In the genomic region with DNA sequence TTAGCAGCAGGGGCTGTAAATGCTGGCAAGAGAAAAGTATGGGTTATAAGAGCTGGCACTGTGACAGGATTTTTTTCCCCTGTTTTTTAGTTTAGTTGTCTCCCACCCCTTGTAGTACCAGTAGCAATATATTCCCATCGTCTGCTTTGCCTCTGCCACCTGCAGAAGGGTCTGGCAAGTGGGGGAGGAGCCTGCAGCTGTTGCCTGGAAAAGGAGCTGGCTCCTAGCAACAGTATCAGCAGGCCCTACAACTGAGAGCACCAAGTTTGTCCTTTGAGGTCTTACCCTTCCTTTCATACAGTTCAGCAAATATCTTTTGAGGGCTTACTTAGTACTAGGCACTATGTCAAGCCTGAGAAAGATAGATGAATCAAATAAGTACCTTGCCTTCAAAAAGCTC, we compare ENCODE assay signal across 17 cellular contexts. TPM values are rescaled to one million over a fixed set of nuclear protein-coding genes. Genes with fewer than 3 reads are reported as not detected.
DNase-seq lines count a peak whose midpoint lies in the region.
"Had no signal": no experiment of that assay in that cellular context is flagged by ENCODE, and none has a peak within 500 bp of the region (broad histone marks: within the 10 kb centered on the region; RNA-seq: fewer than 3 reads in every experiment).

No MANE protein-coding gene starts in this region.

- H3K4me3 ChIP-seq in thymus (ENCODE audit: low read length) (no peak overlapping the region), MG63 (no peak overlapping the region)
- H3K4me3 ChIP-seq: lung, transverse colon had no signal

- H3K27me3 ChIP-seq in thymus (ENCODE audit: control insufficient read depth, insufficient read depth) (no peaks in the 10 kb centered on the region), MG63 (no peaks in the 10 kb centered on the region)
- H3K27me3 ChIP-seq: foreskin keratinocyte, transverse colon had no signal

- H3K4me1 Mint-ChIP-seq in activated T-cell treated with anti-CD3 and anti-CD28 coated beads, Interleukin-2, amount 50 U/mL, for 24 hours (ENCODE audit: low read depth): peaks cover 26% of the 10 kb centered on the region
- H3K4me1 Mint-ChIP-seq in activated T-helper 1 cell treated with anti-CD3 and anti-CD28 coated beads, Interleukin-12 subunit alpha, Interleukin-12 subunit beta, Interleukin-2, Interleukin-4 antibody, amounts not matched to agents 30 ng/mL and 10 ng/mL and 1 ng/mL, durations not matched to agents 14 hours and 24 hours and 36 hours (ENCODE audit: low read depth): peaks cover 46% of the 10 kb centered on the region

- H3K27me3 Mint-ChIP-seq in activated T-cell treated with anti-CD3 and anti-CD28 coated beads, Interleukin-2, amount 50 U/mL, for 24 hours: no peaks in the 10 kb centered on the region
- no peaks in the 10 kb centered on the region for H3K27me3 Mint-ChIP-seq in activated T-helper 1 cell treated with anti-CD3 and anti-CD28 coated beads, Interleukin-12 subunit alpha, Interleukin-12 subunit beta, Interleukin-2, Interleukin-4 antibody, amounts not matched to agents 30 ng/mL and 10 ng/mL and 1 ng/mL, durations not matched to agents 14 hours and 24 hours and 36 hours (ENCODE audit: insufficient read depth)
- H3K27me3 Mint-ChIP-seq: activated CD4-positive, alpha-beta T cell treated with anti-CD3 and anti-CD28 coated beads, Interleukin-2, amount 10 ng/mL, durations not matched to agents 24 days and 14 days; activated naive CD8-positive, alpha-beta T cell treated with anti-CD3 and anti-CD28 coated beads, Interleukin-2, amount 50 U/mL, for 24 hours had no signal

- H3K9me3 Mint-ChIP-seq in activated T-cell treated with anti-CD3 and anti-CD28 coated beads, Interleukin-2, amount 50 U/mL, for 24 hours: no peaks in the 10 kb centered on the region
- H3K9me3 Mint-ChIP-seq in activated T-helper 1 cell treated with anti-CD3 and anti-CD28 coated beads, Interleukin-12 subunit alpha, Interleukin-12 subunit beta, Interleukin-2, Interleukin-4 antibody, amounts not matched to agents 30 ng/mL and 10 ng/mL and 1 ng/mL, durations not matched to agents 14 hours and 24 hours and 36 hours: no peaks in the 10 kb centered on the region
- H3K9me3 Mint-ChIP-seq: activated CD4-positive, alpha-beta T cell treated with anti-CD3 and anti-CD28 coated beads, Interleukin-2, amount 10 ng/mL, durations not matched to agents 24 days and 14 days; activated naive CD8-positive, alpha-beta T cell treated with anti-CD3 and anti-CD28 coated beads, Interleukin-2, amount 50 U/mL, for 24 hours had no signal

- no peak for DNase-seq in activated T-cell treated with anti-CD3 and anti-CD28 coated beads, Interleukin-2, amount 50 U/mL, for 24 hours
- DNase-seq in activated T-cell treated with anti-CD3 and anti-CD28 coated beads for 4 hours (no peak), NCI-H1417 treated with DMSO at 0.1 percent for 48 hours (lab: John Stamatoyannopoulos, UW) (peak; percentile 58), SHP77 treated with DMSO at 0.1 percent for 48 hours (lab: John Stamatoyannopoulos, UW) (peak; percentile 49), KG1 (lab: John Stamatoyannopoulos, UW) (no peak), MG63 (no peak)
- DNase-seq in activated T-helper 1 cell treated with anti-CD3 and anti-CD28 coated beads, Interleukin-12 subunit alpha, Interleukin-12 subunit beta, Interleukin-2, Interleukin-4 antibody, amounts not matched to agents 30 ng/mL and 10 ng/mL and 1 ng/mL, durations not matched to agents 14 hours and 24 hours and 36 hours (ENCODE audit: low spot score): no peak
- DNase-seq: foreskin keratinocyte; NK-92 treated with Interleukin-12 subunit alpha and Interleukin-12 subunit beta, amount 100 ng/mL, for 24 hours; right cardiac atrium; stimulated activated CD4-positive, alpha-beta T cell treated with anti-CD3 and anti-CD28 coated beads, Interleukin-2, amount 100 ng/mL, for 24 hours; T-helper 9 cell; transverse colon had no signal

- intact Hi-C loops in activated T-helper 1 cell treated with anti-CD3 and anti-CD28 coated beads, Interleukin-12 subunit alpha, Interleukin-12 subunit beta, Interleukin-2, Interleukin-4 antibody, amounts not matched to agents 30 ng/mL and 10 ng/mL and 1 ng/mL, durations not matched to agents 14 hours and 24 hours and 36 hours (cut with micrococcal nuclease): loop anchor here (1.0 to 10.0 kb wide), 7 partner anchors 71 to 1895 kb away; a partner anchor contains a TSS

- peak overlapping the region; percentile 53 for H3K27ac Mint-ChIP-seq in activated T-cell treated with anti-CD3 and anti-CD28 coated beads, Interleukin-2, amount 50 U/mL, for 24 hours
- no peak overlapping the region for H3K27ac Mint-ChIP-seq in activated T-helper 1 cell treated with anti-CD3 and anti-CD28 coated beads, Interleukin-12 subunit alpha, Interleukin-12 subunit beta, Interleukin-2, Interleukin-4 antibody, amounts not matched to agents 30 ng/mL and 10 ng/mL and 1 ng/mL, durations not matched to agents 14 hours and 24 hours and 36 hours
- H3K27ac Mint-ChIP-seq: activated CD4-positive, alpha-beta T cell treated with anti-CD3 and anti-CD28 coated beads, Interleukin-2, amount 10 ng/mL, durations not matched to agents 24 days and 14 days; activated naive CD8-positive, alpha-beta T cell treated with anti-CD3 and anti-CD28 coated beads, Interleukin-2, amount 50 U/mL, for 24 hours had no signal

- no peaks in the 10 kb centered on the region for H3K9me3 ChIP-seq in thymus (ENCODE audit: control insufficient read depth)
- H3K9me3 ChIP-seq in MG63: no peaks in the 10 kb centered on the region
- H3K9me3 ChIP-seq: transverse colon had no signal

- peaks cover 9% of the 10 kb centered on the region for H3K36me3 ChIP-seq in thymus (ENCODE audit: control insufficient read depth, insufficient read depth)
- peaks cover 50% of the 10 kb centered on the region for H3K36me3 ChIP-seq in MG63

- no peak overlapping the region for H3K4me3 Mint-ChIP-seq in activated T-cell treated with anti-CD3 and anti-CD28 coated beads, Interleukin-2, amount 50 U/mL, for 24 hours
- H3K4me3 Mint-ChIP-seq in activated T-helper 1 cell treated with anti-CD3 and anti-CD28 coated beads, Interleukin-12 subunit alpha, Interleukin-12 subunit beta, Interleukin-2, Interleukin-4 antibody, amounts not matched to agents 30 ng/mL and 10 ng/mL and 1 ng/mL, durations not matched to agents 14 hours and 24 hours and 36 hours: no peak overlapping the region
- H3K4me3 Mint-ChIP-seq: activated CD4-positive, alpha-beta T cell treated with anti-CD3 and anti-CD28 coated beads, Interleukin-2, amount 10 ng/mL, durations not matched to agents 24 days and 14 days; activated naive CD8-positive, alpha-beta T cell treated with anti-CD3 and anti-CD28 coated beads, Interleukin-2, amount 50 U/mL, for 24 hours had no signal

- peaks cover 70% of the 10 kb centered on the region for H3K36me3 Mint-ChIP-seq in activated T-cell treated with anti-CD3 and anti-CD28 coated beads, Interleukin-2, amount 50 U/mL, for 24 hours (ENCODE audit: low read depth)
- H3K36me3 Mint-ChIP-seq in activated T-helper 1 cell treated with anti-CD3 and anti-CD28 coated beads, Interleukin-12 subunit alpha, Interleukin-12 subunit beta, Interleukin-2, Interleukin-4 antibody, amounts not matched to agents 30 ng/mL and 10 ng/mL and 1 ng/mL, durations not matched to agents 14 hours and 24 hours and 36 hours (ENCODE audit: low read depth): peaks cover 13% of the 10 kb centered on the region

- H3K4me1 ChIP-seq in thymus (ENCODE audit: control insufficient read depth, insufficient read depth, low read length): peaks cover 21% of the 10 kb centered on the region

- peak overlapping the region; percentile 8 for H3K27ac ChIP-seq in thymus (ENCODE audit: low read depth)
- H3K27ac ChIP-seq: foreskin keratinocyte, transverse colon had no signal

- WGBS in thymus: 18% methylated on average over 1 of the region's 1 CpG

RNA-seq across cellular contexts. Expression of a gene that starts 3.5 kb away (rescaled TPM):
- 17.5 TPM for polyA plus RNA-seq in thymus
- total RNA-seq in MG63 (2014; rRNA removed; shearing (Covaris generic); ENCODE audit: low replicate concordance): 78.4 and 79.6 TPM in 2 replicates
- 30.7 and 32.8 TPM in 2 replicates for total RNA-seq in activated T-helper 1 cell treated with anti-CD3 and anti-CD28 coated beads, Interleukin-12 subunit alpha, Interleukin-12 subunit beta, Interleukin-2, Interleukin-4 antibody, amounts not matched to agents 30 ng/mL and 10 ng/mL and 1 ng/mL, durations not matched to agents 14 hours and 24 hours and 36 hours

RNA-seq across cellular contexts. Expression of a gene that starts 4.2 kb away (rescaled TPM):
- polyA plus RNA-seq in thymus: 39.9 TPM
- total RNA-seq in MG63 (2014; rRNA removed; shearing (Covaris generic); ENCODE audit: low replicate concordance): 31.5 and 54.1 TPM in 2 replicates
- total RNA-seq in activated T-helper 1 cell treated with anti-CD3 and anti-CD28 coated beads, Interleukin-12 subunit alpha, Interleukin-12 subunit beta, Interleukin-2, Interleukin-4 antibody, amounts not matched to agents 30 ng/mL and 10 ng/mL and 1 ng/mL, durations not matched to agents 14 hours and 24 hours and 36 hours: 50.2 and 52.6 TPM in 2 replicates

RNA-seq across cellular contexts. Expression of a gene that starts 55.7 kb away (rescaled TPM):
- 0.18 TPM for polyA plus RNA-seq in thymus
- total RNA-seq in MG63 (2014; rRNA removed; shearing (Covaris generic); ENCODE audit: low replicate concordance): not detected in 2 replicates
- not detected in 2 replicates for total RNA-seq in activated T-helper 1 cell treated with anti-CD3 and anti-CD28 coated beads, Interleukin-12 subunit alpha, Interleukin-12 subunit beta, Interleukin-2, Interleukin-4 antibody, amounts not matched to agents 30 ng/mL and 10 ng/mL and 1 ng/mL, durations not matched to agents 14 hours and 24 hours and 36 hours
- total RNA-seq: activated CD4-positive, alpha-beta T cell treated with anti-CD3 and anti-CD28 coated beads, Interleukin-2, amount 10 ng/mL, durations not matched to agents 24 days and 14 days; foreskin keratinocyte; right cardiac atrium; transverse colon had no signal
- polyA plus RNA-seq: foreskin keratinocyte, right cardiac atrium had no signal

Comparison
In these comparisons a context has a peak if more than half of its experiments do, and no peak if none do; other contexts are left out.
1. DNase-seq: peak in NCI-H1417 treated with DMSO at 0.1 percent for 48 hours (single experiment) and SHP77 treated with DMSO at 0.1 percent for 48 hours (single experiment); none in activated T-cell treated with anti-CD3 and anti-CD28 coated beads, Interleukin-2, amount 50 U/mL, for 24 hours (single experiment), activated T-cell treated with anti-CD3 and anti-CD28 coated beads for 4 hours (single experiment), KG1 (single experiment), MG63 (single experiment) and activated T-helper 1 cell treated with anti-CD3 and anti-CD28 coated beads, Interleukin-12 subunit alpha, Interleukin-12 subunit beta, Interleukin-2, Interleukin-4 antibody, amounts not matched to agents 30 ng/mL and 10 ng/mL and 1 ng/mL, durations not matched to agents 14 hours and 24 hours and 36 hours (single experiment).